ENCODE assay signal across 8 cellular contexts in the genomic region with DNA sequence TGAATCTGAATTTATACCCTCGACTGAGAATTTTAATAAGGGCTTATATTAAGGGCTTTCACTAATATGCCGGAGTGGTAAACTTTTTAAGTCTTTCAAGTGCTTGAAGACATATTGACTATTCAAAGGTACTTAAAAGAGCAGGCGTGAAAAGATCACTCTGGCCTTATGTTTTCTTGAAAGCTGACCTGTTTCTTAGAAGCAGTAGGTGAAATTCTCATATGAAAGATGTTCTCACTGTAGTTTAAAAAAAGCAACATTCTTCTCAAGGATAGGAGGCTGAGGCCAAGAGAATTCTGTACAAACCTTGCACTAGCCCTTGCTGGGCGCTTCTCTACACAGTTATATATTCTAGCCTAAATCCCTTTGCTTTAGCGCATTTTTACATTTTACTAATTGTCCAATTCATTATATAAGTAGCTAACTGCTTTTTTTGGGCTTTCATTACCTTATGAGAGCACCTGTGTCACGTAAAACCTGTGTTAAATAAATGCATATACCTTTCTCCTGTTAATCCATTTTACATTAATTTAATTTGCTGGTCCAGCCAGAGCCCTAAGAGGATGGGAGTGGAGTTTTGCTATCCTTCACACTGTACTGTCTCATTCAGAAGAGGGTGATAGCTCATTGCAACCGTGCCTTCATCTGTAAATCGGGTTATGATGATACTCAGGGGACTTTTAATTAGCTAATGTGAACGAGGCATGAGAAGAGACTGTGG. TPM values are rescaled to one million over a fixed set of nuclear protein-coding genes. Genes with fewer than 3 reads are reported as not detected.
A peak's percentile ranks its signal among the peaks of the same experiment; 100 is the strongest.
DNase-seq lines count a peak whose midpoint lies in the region; ATAC-seq and TF ChIP-seq lines count a peak whose summit lies in the region.

No MANE protein-coding gene starts in this region.

- CTCF ChIA-PET in BJ (lab: Yijun Ruan, JAX), result interaction anchor here (1.0 to 2.3 kb wide), 2 partner anchors 19 to 70 kb away, joined by 3 to 8 read pairs; no protein-coding TSS in a partner anchor

- no peak for TF ChIP-seq EP300 in neural cell (conservative IDR thresholded peaks at IDR 0.05; ENCODE audit: poor library complexity, severe bottlenecking)

- TF ChIP-seq RAD21 in neural cell (conservative IDR thresholded peaks at IDR 0.05), result no peak

- POLR2A ChIA-PET in BJ (lab: Charles Lee), result interaction anchor here (0.7 to 2.6 kb wide), 3 partner anchors 16 to 129 kb away, joined by 3 to 21 read pairs (median 5); a partner anchor contains a TSS

- peak overlapping the region; percentile 90 for H3K4me2 ChIP-seq in neural cell (ENCODE audit: low read length)

- H3K36me3 ChIP-seq in BJ (ENCODE audit: control insufficient read depth, insufficient read depth, low read length), result no peaks in the 10 kb centered on the region
- H3K36me3 ChIP-seq in MG63, result no peaks in the 10 kb centered on the region
- H3K36me3 ChIP-seq in neural cell (ENCODE audit: insufficient read depth, low read length), result no peaks in the 10 kb centered on the region

- peaks cover 10% of the 10 kb centered on the region for H3F3A ChIP-seq in neural cell (ENCODE audit: insufficient read depth, low read length, poor library complexity, severe bottlenecking)

- peak overlapping the region; percentile 64 for H3K4me3 ChIP-seq in BJ (ENCODE audit: low read depth, low read length)
- H3K4me3 ChIP-seq in MG63, result peak overlapping the region; percentile 56
- H3K4me3 ChIP-seq in coronary artery, result peak overlapping the region; percentile 76
- H3K4me3 ChIP-seq in neural cell (ENCODE audit: low read length), result peak overlapping the region; percentile 71

- ATAC-seq in GM18861 (IDR thresholded peaks at IDR 0.05; ENCODE audit: unreplicated experiment) (no peak), HG03139 (IDR thresholded peaks at IDR 0.05; ENCODE audit: unreplicated experiment) (no peak)

- H3K9me2 ChIP-seq in neural cell (ENCODE audit: insufficient read depth, low read length), result no peaks in the 10 kb centered on the region

- H4K20me1 ChIP-seq in neural cell (ENCODE audit: insufficient read depth), result no peaks in the 10 kb centered on the region

- H3K27me3 ChIP-seq in BJ (ENCODE audit: control insufficient read depth, insufficient read depth, low read length) (no peaks in the 10 kb centered on the region), MG63 (no peaks in the 10 kb centered on the region), neural cell (ENCODE audit: insufficient read depth, low read depth, low read length) (no peaks in the 10 kb centered on the region)

- H2AFZ ChIP-seq in neural cell (ENCODE audit: low read depth, low read length), result no peak overlapping the region

- H3K9ac ChIP-seq in neural cell (ENCODE audit: low read length), result no peak overlapping the region

- DNase-seq in BJ (ENCODE audit: low read depth) (no peak), MG63 (no peak), coronary artery (ENCODE audit: low spot score) (no peak), NCI-H1417 treated with DMSO at 0.1 percent for 48 hours (lab: John Stamatoyannopoulos, UW) (no peak), DMS79 (lab: John Stamatoyannopoulos, UW) (no peak)

- H3K9me3 ChIP-seq in MG63, result no peaks in the 10 kb centered on the region
- no peaks in the 10 kb centered on the region for H3K9me3 ChIP-seq in neural cell (ENCODE audit: low read length)

- peak overlapping the region; percentile 87 to 96 for H3K27ac ChIP-seq in coronary artery
- H3K27ac ChIP-seq in neural cell (ENCODE audit: low read length), result no peak overlapping the region

- no peak for TF ChIP-seq CTCF in BJ (IDR thresholded peaks at IDR 0.05; ENCODE audit: insufficient read depth, low read depth, low read length)
- no peak for TF ChIP-seq CTCF in coronary artery (IDR thresholded peaks at IDR 0.05)
- TF ChIP-seq CTCF in neural cell (IDR thresholded peaks at IDR 0.05; ENCODE audit: poor library complexity, severe bottlenecking), result no peak

- no peaks in the 10 kb centered on the region for H3K79me2 ChIP-seq in neural cell (replicated peaks; ENCODE audit: insufficient read depth, low read length)

TF ChIP-seq in neural cell, 6 proteins besides CTCF, POLR2A, EP300 and RAD21:
- TF ChIP-seq TAF1 (IDR thresholded peaks at IDR 0.05; ENCODE audit: low read depth), result peak; percentile 10
- TF ChIP-seq, protein P1, sequence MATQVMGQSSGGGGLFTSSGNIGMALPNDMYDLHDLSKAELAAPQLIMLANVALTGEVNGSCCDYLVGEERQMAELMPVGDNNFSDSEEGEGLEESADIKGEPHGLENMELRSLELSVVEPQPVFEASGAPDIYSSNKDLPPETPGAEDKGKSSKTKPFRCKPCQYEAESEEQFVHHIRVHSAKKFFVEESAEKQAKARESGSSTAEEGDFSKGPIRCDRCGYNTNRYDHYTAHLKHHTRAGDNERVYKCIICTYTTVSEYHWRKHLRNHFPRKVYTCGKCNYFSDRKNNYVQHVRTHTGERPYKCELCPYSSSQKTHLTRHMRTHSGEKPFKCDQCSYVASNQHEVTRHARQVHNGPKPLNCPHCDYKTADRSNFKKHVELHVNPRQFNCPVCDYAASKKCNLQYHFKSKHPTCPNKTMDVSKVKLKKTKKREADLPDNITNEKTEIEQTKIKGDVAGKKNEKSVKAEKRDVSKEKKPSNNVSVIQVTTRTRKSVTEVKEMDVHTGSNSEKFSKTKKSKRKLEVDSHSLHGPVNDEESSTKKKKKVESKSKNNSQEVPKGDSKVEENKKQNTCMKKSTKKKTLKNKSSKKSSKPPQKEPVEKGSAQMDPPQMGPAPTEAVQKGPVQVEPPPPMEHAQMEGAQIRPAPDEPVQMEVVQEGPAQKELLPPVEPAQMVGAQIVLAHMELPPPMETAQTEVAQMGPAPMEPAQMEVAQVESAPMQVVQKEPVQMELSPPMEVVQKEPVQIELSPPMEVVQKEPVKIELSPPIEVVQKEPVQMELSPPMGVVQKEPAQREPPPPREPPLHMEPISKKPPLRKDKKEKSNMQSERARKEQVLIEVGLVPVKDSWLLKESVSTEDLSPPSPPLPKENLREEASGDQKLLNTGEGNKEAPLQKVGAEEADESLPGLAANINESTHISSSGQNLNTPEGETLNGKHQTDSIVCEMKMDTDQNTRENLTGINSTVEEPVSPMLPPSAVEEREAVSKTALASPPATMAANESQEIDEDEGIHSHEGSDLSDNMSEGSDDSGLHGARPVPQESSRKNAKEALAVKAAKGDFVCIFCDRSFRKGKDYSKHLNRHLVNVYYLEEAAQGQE (IDR thresholded peaks at IDR 0.05; ENCODE audit: borderline replicate concordance), result no peak
- TF ChIP-seq MXI1 (conservative IDR thresholded peaks at IDR 0.05; ENCODE audit: poor library complexity, severe bottlenecking), result no peak
TF ChIP-seq in neural cell: peak in this region for 1.

RNA-seq across cellular contexts. Expression of a gene that starts 59.6 kb away (rescaled TPM):
- polyA plus RNA-seq in BJ (2011; rRNA removed), result 23.5 and 24.3 TPM in 2 replicates
- 8.4 and 14.6 TPM in 2 replicates for polyA minus RNA-seq in BJ (2011; rRNA and poly(A)+ RNA removed)
- total RNA-seq in MG63 (2014; rRNA removed; shearing (Covaris generic); ENCODE audit: low replicate concordance), result 7.7 and 9.1 TPM in 2 replicates
- polyA plus RNA-seq in neural cell, result not detected in 2 replicates
- not detected in 2 replicates for polyA minus RNA-seq in neural cell

Comparison
In these comparisons a context has a peak if more than half of its experiments do, and no peak if none do; other contexts are left out.
1. RNA of a gene that starts 59.6 kb away (polyA plus RNA-seq): 23.5 to 24.3 TPM in BJ; not detected in neural cell; every median in the first group is over 10 times any median in the second.
2. Peak in every context shown above with its lines, with median percentiles within 50 percentile points of each other: H3K4me3 ChIP-seq.